1 cellular context compared by ENCODE assay signal in genomic region chr1:63868220-63868897, GRCh38.
TF ChIP-seq lines count a peak whose summit lies in the region.

No MANE protein-coding gene starts in this region.

TF ChIP-seq in IMR-90, 13 proteins besides CTCF, POLR2A, EP300 and RAD21 (continued from another document):
- no peak for TF ChIP-seq RCOR1 (IDR thresholded peaks at IDR 0.05; ENCODE audit: insufficient replicate concordance, low read length)
- TF ChIP-seq BHLHE40 (IDR thresholded peaks at IDR 0.05; ENCODE audit: low read depth, low read length), result no peak
- no peak for TF ChIP-seq FOS (IDR thresholded peaks at IDR 0.05; ENCODE audit: low read depth, low read length)
TF ChIP-seq in IMR-90: peak in this region for 0.
